7 cellular contexts compared by ENCODE assay signal in the genomic region with DNA sequence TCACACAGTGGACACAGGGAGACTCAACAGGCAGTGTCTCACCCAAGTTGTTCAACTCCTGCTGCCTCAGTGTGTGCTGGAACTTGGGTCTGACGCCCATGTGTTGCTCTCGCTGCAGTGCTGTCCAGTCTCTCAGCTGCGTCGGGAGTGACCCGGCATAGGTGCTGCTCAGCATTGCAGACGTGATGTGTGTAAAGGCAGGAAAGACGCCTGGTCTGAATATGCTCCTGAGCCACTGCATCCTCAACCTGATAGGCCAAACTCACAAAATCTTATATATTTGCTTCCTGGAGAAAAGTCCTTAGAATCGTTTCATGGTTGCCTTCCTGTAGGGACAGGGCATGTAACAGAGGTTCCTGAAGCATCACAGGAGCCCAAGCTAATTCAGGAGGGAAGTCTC.
"Had no signal": no experiment of that assay in that cellular context is flagged by ENCODE, and none has a peak within 500 bp of the region (broad histone marks: within the 10 kb centered on the region; RNA-seq: fewer than 3 reads in every experiment).

No MANE protein-coding gene starts in this region.

- FAIRE-seq: H1, H54, HTR-8/SVneo had no signal

- DNase-seq: H9, HCEC 1CT, IMR-90 had no signal

- H3K4me2 ChIP-seq: GM23338 had no signal

- H2AFZ ChIP-seq: GM23338 had no signal

- H3K4me3 ChIP-seq: GM23338 had no signal
